ENCODE assay signal across 9 cellular contexts in genomic region chr10:112535432-112536038, GRCh38.
DNase-seq lines count a peak whose midpoint lies in the region; ATAC-seq, FAIRE-seq and TF ChIP-seq lines count a peak whose summit lies in the region.
"Had no signal": no experiment of that assay in that cellular context is flagged by ENCODE, and none has a peak within 500 bp of the region (broad histone marks: within the 10 kb centered on the region; RNA-seq: fewer than 3 reads in every experiment).

No MANE protein-coding gene starts in this region.

- no peak overlapping the region for H3K4me3 Mint-ChIP-seq in type B pancreatic cell
- no peak overlapping the region for H3K4me3 Mint-ChIP-seq in natural killer cell treated with Interleukin-12 subunit alpha and Interleukin-12 subunit beta and Interleukin-15 and Interleukin-18, amount 100 ng/mL, for 72 hours

- no peaks in the 10 kb centered on the region for H3K9me3 Mint-ChIP-seq in type B pancreatic cell
- H3K9me3 Mint-ChIP-seq in natural killer cell treated with Interleukin-12 subunit alpha and Interleukin-12 subunit beta and Interleukin-15 and Interleukin-18, amount 100 ng/mL, for 72 hours = no peaks in the 10 kb centered on the region

- peak; percentile 76 for FAIRE-seq in islet of Langerhans (lab: Jason Lieb, UNC)

- no peak overlapping the region for H3K27ac Mint-ChIP-seq in type B pancreatic cell
- H3K27ac Mint-ChIP-seq in natural killer cell treated with Interleukin-12 subunit alpha and Interleukin-12 subunit beta and Interleukin-15 and Interleukin-18, amount 100 ng/mL, for 72 hours = no peak overlapping the region

- ATAC-seq in GM21381 (IDR thresholded peaks at IDR 0.05; ENCODE audit: unreplicated experiment) = peak; percentile 46
- peak; percentile 52 for ATAC-seq in HG03196 (IDR thresholded peaks at IDR 0.05; ENCODE audit: unreplicated experiment)
- ATAC-seq in natural killer cell treated with Interleukin-12 subunit alpha and Interleukin-12 subunit beta and Interleukin-15 and Interleukin-18, amount 100 ng/mL, for 72 hours = no peak
- ATAC-seq: Right ventricle myocardium inferior had no signal

- TF ChIP-seq CTCF in type B pancreatic cell (conservative IDR thresholded peaks at IDR 0.05) = no peak

- DNase-seq in DMS53 treated with DMSO at 0.1 percent for 48 hours (lab: John Stamatoyannopoulos, UW; ENCODE audit: unreplicated experiment) (peak; percentile 26), type B pancreatic cell (ENCODE audit: extremely low spot score, unreplicated experiment) (no peak), NCI-H1436 treated with DMSO at 0.1 percent for 48 hours (lab: John Stamatoyannopoulos, UW) (no peak), NCI-H524 treated with DMSO at 0.1 percent for 48 hours (lab: John Stamatoyannopoulos, UW) (no peak)
- no peak for DNase-seq in natural killer cell treated with Interleukin-12 subunit alpha and Interleukin-12 subunit beta and Interleukin-15 and Interleukin-18, amount 100 ng/mL, for 72 hours (ENCODE audit: low spot score)

- H3K36me3 Mint-ChIP-seq in type B pancreatic cell = no peaks in the 10 kb centered on the region
- H3K36me3 Mint-ChIP-seq in natural killer cell treated with Interleukin-12 subunit alpha and Interleukin-12 subunit beta and Interleukin-15 and Interleukin-18, amount 100 ng/mL, for 72 hours = peaks cover 20% of the 10 kb centered on the region

- no peaks in the 10 kb centered on the region for H3K27me3 Mint-ChIP-seq in type B pancreatic cell
- H3K27me3 Mint-ChIP-seq in natural killer cell treated with Interleukin-12 subunit alpha and Interleukin-12 subunit beta and Interleukin-15 and Interleukin-18, amount 100 ng/mL, for 72 hours = no peaks in the 10 kb centered on the region

- H3K4me1 Mint-ChIP-seq in type B pancreatic cell (ENCODE audit: unreplicated experiment) = peaks cover 9% of the 10 kb centered on the region
- peaks cover 25 to 36% of the 10 kb centered on the region in 2 donors for H3K4me1 Mint-ChIP-seq in natural killer cell treated with Interleukin-12 subunit alpha and Interleukin-12 subunit beta and Interleukin-15 and Interleukin-18, amount 100 ng/mL, for 72 hours (ENCODE audit: low read depth in 2 of 2)

Comparison
In these comparisons a context has a peak if more than half of its experiments do, and no peak if none do; other contexts are left out.
1. ATAC-seq: peak in GM21381 (single experiment) and HG03196 (single experiment); none in natural killer cell treated with Interleukin-12 subunit alpha and Interleukin-12 subunit beta and Interleukin-15 and Interleukin-18, amount 100 ng/mL, for 72 hours (0 of 2).